In genomic region chr22:42716221-42716620, GRCh38 we compare ENCODE assay signal across 14 cellular contexts.
A peak's percentile ranks its signal among the peaks of the same experiment; 100 is the strongest.
DNase-seq lines count a peak whose midpoint lies in the region; ATAC-seq lines count a peak whose summit lies in the region.
"Had no signal": no experiment of that assay in that cellular context is flagged by ENCODE, and none has a peak within 500 bp of the region (broad histone marks: within the 10 kb centered on the region; RNA-seq: fewer than 3 reads in every experiment).

No MANE protein-coding gene starts in this region.

- ATAC-seq in GM19395 (IDR thresholded peaks at IDR 0.05; ENCODE audit: unreplicated experiment): peak; percentile 27
- ATAC-seq in HG02981 (IDR thresholded peaks at IDR 0.05; ENCODE audit: unreplicated experiment): peak; percentile 41
- ATAC-seq in stimulated activated memory B cell treated with anti-CD40 and anti-IgM and Interleukin-4, amounts not matched to agents 10 μg/mL and 1 μg/mL and 100 μg/mL, for 72 hours: no peak
- ATAC-seq: SK-N-SH treated with all-trans-retinoic acid at 6 μM for 48 hours had no signal

- DNase-seq in astrocyte of the hippocampus (ENCODE audit: low read depth, low spot score): peak; percentile 48
- no peak for DNase-seq in SW480 (ENCODE audit: low spot score)
- no peak for DNase-seq in RPMI8226
- DNase-seq in NCI-H510A treated with DMSO at 0.1 percent for 48 hours (lab: John Stamatoyannopoulos, UW): no peak
- DNase-seq: activated CD4-positive, alpha-beta T cell treated with anti-CD3 and anti-CD28 coated beads, Interleukin-2, amount 50 U/mL, for 4 hours; effector CD8-positive, alpha-beta T cell; NCI-H2029 treated with DMSO at 0.1 percent for 48 hours; stimulated activated CD4-positive, alpha-beta T cell treated with anti-CD3 and anti-CD28 coated beads, Interleukin-2, amount 100 ng/mL, for 24 hours; thyroid gland had no signal

- peak overlapping the region; percentile 19 for H3K4me3 Mint-ChIP-seq in stimulated activated memory B cell treated with anti-CD40 and anti-IgM and Interleukin-4, amounts not matched to agents 10 μg/mL and 1 μg/mL and 100 μg/mL, for 72 hours
- H3K4me3 Mint-ChIP-seq: neural progenitor cell had no signal

- no peaks in the 10 kb centered on the region for H3K9me3 Mint-ChIP-seq in stimulated activated memory B cell treated with anti-CD40 and anti-IgM and Interleukin-4, amounts not matched to agents 10 μg/mL and 1 μg/mL and 100 μg/mL, for 72 hours

- H3K4me1 Mint-ChIP-seq in stimulated activated memory B cell treated with anti-CD40 and anti-IgM and Interleukin-4, amounts not matched to agents 10 μg/mL and 1 μg/mL and 100 μg/mL, for 72 hours: peaks cover 60% of the 10 kb centered on the region

- H3K36me3 Mint-ChIP-seq in stimulated activated memory B cell treated with anti-CD40 and anti-IgM and Interleukin-4, amounts not matched to agents 10 μg/mL and 1 μg/mL and 100 μg/mL, for 72 hours: peaks cover 11% of the 10 kb centered on the region

- peak overlapping the region; percentile 20 for H3K27ac Mint-ChIP-seq in stimulated activated memory B cell treated with anti-CD40 and anti-IgM and Interleukin-4, amounts not matched to agents 10 μg/mL and 1 μg/mL and 100 μg/mL, for 72 hours
- H3K27ac Mint-ChIP-seq: neural progenitor cell had no signal

- H3K27me3 Mint-ChIP-seq in stimulated activated memory B cell treated with anti-CD40 and anti-IgM and Interleukin-4, amounts not matched to agents 10 μg/mL and 1 μg/mL and 100 μg/mL, for 72 hours: peaks cover 27% of the 10 kb centered on the region
